ENCODE assay signal across 12 cellular contexts in the genomic region with DNA sequence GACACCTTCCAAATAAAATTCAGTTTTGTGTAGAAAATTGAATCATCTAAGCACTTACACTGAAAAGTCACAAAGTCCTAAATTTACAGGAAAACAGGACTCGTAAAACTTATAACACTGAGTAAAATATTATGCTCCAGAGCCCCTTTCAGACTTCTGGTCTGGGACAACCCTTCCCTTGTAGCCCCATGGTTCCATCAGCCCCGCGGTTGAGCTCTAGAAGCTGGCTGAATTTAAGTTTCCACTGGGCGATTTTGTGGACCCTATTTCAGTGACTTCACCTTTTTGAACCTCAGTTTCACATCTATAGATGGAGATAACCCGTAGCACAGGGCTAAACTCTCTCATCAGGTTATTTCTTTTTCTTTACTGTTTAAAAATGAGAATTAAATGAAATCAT.
DNase-seq lines count a peak whose midpoint lies in the region; FAIRE-seq and TF ChIP-seq lines count a peak whose summit lies in the region.
"Had no signal": no experiment of that assay in that cellular context is flagged by ENCODE, and none has a peak within 500 bp of the region (broad histone marks: within the 10 kb centered on the region; RNA-seq: fewer than 3 reads in every experiment).

No MANE protein-coding gene starts in this region.

- H3K4me2 ChIP-seq in astrocyte (ENCODE audit: low read length) = peak overlapping the region; percentile 83

- H3K4me1 ChIP-seq in astrocyte (ENCODE audit: insufficient read depth, low read length) (peaks cover 20% of the 10 kb centered on the region), neuron (ENCODE audit: insufficient read depth, low read length) (peaks cover 13% of the 10 kb centered on the region)
- H3K4me1 ChIP-seq: Caco-2 had no signal

- H3K4me3 Mint-ChIP-seq in activated CD4-positive, alpha-beta T cell treated with anti-CD3 and anti-CD28 coated beads, Interleukin-2, amount 10 ng/mL, durations not matched to agents 24 days and 14 days = peak overlapping the region; percentile 78
- H3K4me3 Mint-ChIP-seq in astrocyte (ENCODE audit: unreplicated experiment) = no peak overlapping the region

- H3K27ac ChIP-seq in astrocyte (ENCODE audit: low read depth, low read length) = no peak overlapping the region
- H3K27ac ChIP-seq: cardiac muscle cell, RWPE1 had no signal

- peaks cover 57% of the 10 kb centered on the region for H3K4me1 Mint-ChIP-seq in activated CD4-positive, alpha-beta T cell treated with anti-CD3 and anti-CD28 coated beads, Interleukin-2, amount 10 ng/mL, durations not matched to agents 24 days and 14 days
- peaks cover 15% of the 10 kb centered on the region for H3K4me1 Mint-ChIP-seq in astrocyte (ENCODE audit: low read depth, unreplicated experiment)

- H3K9ac ChIP-seq in astrocyte (ENCODE audit: low read length) = no peak overlapping the region

- no peaks in the 10 kb centered on the region for H3K9me3 ChIP-seq in astrocyte (ENCODE audit: insufficient read depth, low read depth, low read length)
- no peaks in the 10 kb centered on the region for H3K9me3 ChIP-seq in neuron (ENCODE audit: low read length)
- H3K9me3 ChIP-seq: Caco-2 had no signal

- intact Hi-C loops in activated CD4-positive, alpha-beta T cell treated with anti-CD3 and anti-CD28 coated beads, Interleukin-2, amount 10 ng/mL, durations not matched to agents 24 days and 14 days (cut with micrococcal nuclease) = no loop called here

- H3K36me3 Mint-ChIP-seq in activated CD4-positive, alpha-beta T cell treated with anti-CD3 and anti-CD28 coated beads, Interleukin-2, amount 10 ng/mL, durations not matched to agents 24 days and 14 days (ENCODE audit: low read depth) = peaks cover 7% of the 10 kb centered on the region
- H3K36me3 Mint-ChIP-seq in astrocyte (ENCODE audit: low read depth, unreplicated experiment) = no peaks in the 10 kb centered on the region

- H3K4me3 ChIP-seq in Jurkat, Clone E6-1 (ENCODE audit: low read length) = peak overlapping the region; percentile 10
- H3K4me3 ChIP-seq in astrocyte (ENCODE audit: insufficient read depth, low read depth, low read length) = no peak overlapping the region
- H3K4me3 ChIP-seq in neuron (ENCODE audit: low read length) = peak overlapping the region; percentile 21
- H3K4me3 ChIP-seq: cardiac muscle cell had no signal

- no peaks in the 10 kb centered on the region for H4K20me1 ChIP-seq in astrocyte (ENCODE audit: insufficient read depth, low read length)

- H3K36me3 ChIP-seq in astrocyte (ENCODE audit: insufficient read depth, low read length) (no peaks in the 10 kb centered on the region), neuron (ENCODE audit: insufficient read depth, low read length) (no peaks in the 10 kb centered on the region)
- H3K36me3 ChIP-seq: cardiac muscle cell had no signal

- H2AFZ ChIP-seq in astrocyte (ENCODE audit: low read depth, low read length) (no peak overlapping the region), neuron (ENCODE audit: low read depth, low read length) (no peak overlapping the region)

- no peak for TF ChIP-seq CTCF in astrocyte (IDR thresholded peaks at IDR 0.05; ENCODE audit: insufficient read depth, low read depth, low read length)

- H3K27me3 Mint-ChIP-seq in activated CD4-positive, alpha-beta T cell treated with anti-CD3 and anti-CD28 coated beads, Interleukin-2, amount 10 ng/mL, durations not matched to agents 24 days and 14 days = peaks cover 2% of the 10 kb centered on the region
- H3K27me3 Mint-ChIP-seq in astrocyte (ENCODE audit: low read depth, unreplicated experiment) = peaks cover 4% of the 10 kb centered on the region

- H3K9me3 Mint-ChIP-seq in activated CD4-positive, alpha-beta T cell treated with anti-CD3 and anti-CD28 coated beads, Interleukin-2, amount 10 ng/mL, durations not matched to agents 24 days and 14 days = peaks cover 14% of the 10 kb centered on the region
- peaks cover 2% of the 10 kb centered on the region for H3K9me3 Mint-ChIP-seq in astrocyte (ENCODE audit: unreplicated experiment)

- peak overlapping the region; percentile 96 for H3K27ac Mint-ChIP-seq in activated CD4-positive, alpha-beta T cell treated with anti-CD3 and anti-CD28 coated beads, Interleukin-2, amount 10 ng/mL, durations not matched to agents 24 days and 14 days
- no peak overlapping the region for H3K27ac Mint-ChIP-seq in astrocyte (ENCODE audit: unreplicated experiment)

- peak; percentile 71 for DNase-seq in activated CD4-positive, alpha-beta T cell treated with anti-CD3 and anti-CD28 coated beads, Interleukin-2, amount 10 ng/mL, durations not matched to agents 24 days and 14 days
- DNase-seq in activated CD4-positive, alpha-beta T cell treated with anti-CD3 and anti-CD28 coated beads for 4 hours = no peak
- peak; percentile 32 for DNase-seq in Jurkat, Clone E6-1 (ENCODE audit: low read depth, low spot score)
- DNase-seq in astrocyte (ENCODE audit: low read depth) (no peak), HUDEP-2 (lab: John Stamatoyannopoulos, UW; ENCODE audit: unreplicated experiment in 76 of 76) (no peak), NCI-H345 treated with DMSO at 0.1 percent for 48 hours (lab: John Stamatoyannopoulos, UW; ENCODE audit: unreplicated experiment) (no peak)
- DNase-seq in stimulated activated naive CD4-positive, alpha-beta T cell (lab: John Stamatoyannopoulos, UW) = no peak
- DNase-seq: Caco-2, left ventricle myocardium superior had no signal

- no peaks in the 10 kb centered on the region for H3K27me3 ChIP-seq in astrocyte (ENCODE audit: insufficient read depth, low read length)
- peaks cover 2% of the 10 kb centered on the region for H3K27me3 ChIP-seq in neuron (ENCODE audit: insufficient read depth, low read length)
- H3K27me3 ChIP-seq: cardiac muscle cell had no signal

- no peaks in the 10 kb centered on the region for H3K79me2 ChIP-seq in astrocyte (ENCODE audit: insufficient read depth, low read length)

- FAIRE-seq in astrocyte (lab: Jason Lieb, UNC) = no peak

Comparison
In these comparisons a context has a peak if more than half of its experiments do, and no peak if none do; other contexts are left out.
1. DNase-seq: peak in activated CD4-positive, alpha-beta T cell treated with anti-CD3 and anti-CD28 coated beads, Interleukin-2, amount 10 ng/mL, durations not matched to agents 24 days and 14 days (single experiment) and Jurkat, Clone E6-1 (single experiment); none in activated CD4-positive, alpha-beta T cell treated with anti-CD3 and anti-CD28 coated beads for 4 hours (0 of 2), astrocyte (single experiment), stimulated activated naive CD4-positive, alpha-beta T cell (0 of 6), HUDEP-2 (0 of 76) and NCI-H345 treated with DMSO at 0.1 percent for 48 hours (single experiment).